In genomic region chr1:88917321-88918025, GRCh38 we compare ENCODE assay signal across 17 cellular contexts. TPM values are rescaled to one million over a fixed set of nuclear protein-coding genes. Genes with fewer than 3 reads are reported as not detected.
DNase-seq lines count a peak whose midpoint lies in the region; ATAC-seq, FAIRE-seq and TF ChIP-seq lines count a peak whose summit lies in the region.
"Had no signal": no experiment of that assay in that cellular context is flagged by ENCODE, and none has a peak within 500 bp of the region (broad histone marks: within the 10 kb centered on the region; RNA-seq: fewer than 3 reads in every experiment).

No MANE protein-coding gene starts in this region.

- H3K9me3 ChIP-seq in HepG2 (ENCODE audit: low read length) (peaks cover 24% of the 10 kb centered on the region), right lobe of liver (peaks cover 0 to 5% (median 2%) of the 10 kb centered on the region in 4 donors)
- H3K9me3 ChIP-seq: SJSA1 had no signal

- DNase-seq in HepG2 (ENCODE audit: low spot score) (no peak), right lobe of liver (no peak), HT1080 (ENCODE audit: low read depth) (peak; percentile 59), RKO (ENCODE audit: low spot score) (peak; percentile 30)
- DNase-seq: C1 segment of cervical spinal cord, DMS 273 treated with DMSO at 0.1 percent for 48 hours, IMR-90, NCI-H1417 treated with DMSO at 0.1 percent for 48 hours, NCI-H1930, NCI-H446 treated with DMSO at 0.1 percent for 48 hours, NCI-H748 treated with DMSO at 0.1 percent for 48 hours, PC-9 had no signal

- POLR2A ChIA-PET in HepG2 (lab: Yijun Ruan, JAX) = interaction anchor here (3.2 kb wide), 1 partner anchor 26 kb away, joined by 13 read pairs; the partner anchor contains the start of gene GTF2B

- H3K36me3 ChIP-seq in HepG2 (replicated peaks in 1 of 2; ENCODE audit: control insufficient read depth in 1 of 2, insufficient read depth in 2 of 2, low read length in 2 of 2) (peaks cover 0 to 1% of the 10 kb centered on the region in 2 experiments; a peak in 1 of 5 replicates), right lobe of liver (peaks cover 0 to 8% (median 0%) of the 10 kb centered on the region in 4 donors)

- TF ChIP-seq RAD21 in HepG2 (CRISPR knock-in tag; IDR thresholded peaks at IDR 0.05) = no peak

- WGBS in HepG2 (ENCODE audit: low lambda C conversion rate) = 100% methylated on average over 3 of the region's 3 CpGs
- WGBS in right lobe of liver (ENCODE audit: insufficient coverage, low coverage, low lambda C conversion rate, missing lambda C conversion rate) = 97% methylated on average over 3 of the region's 3 CpGs

- H4K20me1 ChIP-seq in HepG2 (ENCODE audit: insufficient read depth, low read length) = no peaks in the 10 kb centered on the region

- no peak overlapping the region for H3K9ac ChIP-seq in HepG2 (ENCODE audit: insufficient read depth, low read depth, low read length)

- CTCF ChIA-PET in HepG2 (lab: Yijun Ruan, JAX; ENCODE audit: low intra/inter-chr PET ratio, low total read pairs) = no interaction called here

- intact Hi-C loops in HepG2 (cut with micrococcal nuclease; ENCODE audit: unreplicated experiment) = no loop called here
- intact Hi-C loops in right lobe of liver (cut with DNase I) = no loop called here

- no peak for TF ChIP-seq POLR2A in HepG2 (IDR thresholded peaks at IDR 0.05; ENCODE audit: insufficient read depth in 1 of 2, low read depth in 2 of 2, low read length in 2 of 2)
- TF ChIP-seq POLR2A in right lobe of liver (IDR thresholded peaks at IDR 0.05) = no peak

- FAIRE-seq in HepG2 (lab: Jason Lieb, UNC) = no peak
- FAIRE-seq: A549 had no signal

- no peak for ATAC-seq in HepG2
- no peak for ATAC-seq in right lobe of liver
- ATAC-seq in HG03460 (IDR thresholded peaks at IDR 0.05; ENCODE audit: unreplicated experiment) = no peak
- ATAC-seq in HG02571 (IDR thresholded peaks at IDR 0.05; ENCODE audit: unreplicated experiment) = no peak
- ATAC-seq in GM21390 (IDR thresholded peaks at IDR 0.05; ENCODE audit: unreplicated experiment) = no peak
- ATAC-seq: A549 had no signal

- no peaks in the 10 kb centered on the region for H3K79me2 ChIP-seq in HepG2 (ENCODE audit: insufficient read depth, low read length)

- in situ Hi-C loops in HepG2 (cut with HindIII; ENCODE audit: extremely low pct_ligation_motif_present, low pct_unique_long_range_greater_than_20kb) = no loop called here

- H2AFZ ChIP-seq in HepG2 (ENCODE audit: low read length) = no peak overlapping the region
- H2AFZ ChIP-seq: PC-9 had no signal

- TF ChIP-seq EP300 in HepG2 (IDR thresholded peaks at IDR 0.05; ENCODE audit: low read depth in 2 of 2, low read length in 2 of 2) = no peak
- TF ChIP-seq EP300 in HepG2 (CRISPR knock-in tag; IDR thresholded peaks at IDR 0.05; ENCODE audit: borderline replicate concordance) = no peak

- BruUV-seq in HepG2 (replicated peaks; lab: Mats Ljungman, UMichigan) = no TSS peak

- H3K27ac ChIP-seq in HepG2 (ENCODE audit: extremely low read length, insufficient read depth, low read length) (no peak overlapping the region), right lobe of liver (no peak overlapping the region)
- H3K27ac ChIP-seq: A549, PC-9, SJSA1 had no signal

- no peaks in the 10 kb centered on the region for H3K27me3 ChIP-seq in HepG2 (ENCODE audit: control insufficient read depth in 1 of 2, insufficient read depth in 2 of 2, low read length in 2 of 2)
- H3K27me3 ChIP-seq in right lobe of liver = no peaks in the 10 kb centered on the region
- H3K27me3 ChIP-seq: SJSA1 had no signal

- H3K4me3 ChIP-seq in HepG2 (replicated peaks in 1 of 3; ENCODE audit: insufficient read depth in 1 of 3, low read depth in 2 of 3, low read length in 3 of 3) (no peak overlapping the region), right lobe of liver (no peak overlapping the region)
- H3K4me3 ChIP-seq: A549, SJSA1 had no signal

- no peak overlapping the region for H3K4me2 ChIP-seq in HepG2 (ENCODE audit: low read depth, low read length)
- H3K4me2 ChIP-seq: A549, PC-9 had no signal

- H3K4me1 ChIP-seq in HepG2 (ENCODE audit: insufficient read depth, low read length) = peaks cover 26% of the 10 kb centered on the region
- no peaks in the 10 kb centered on the region for H3K4me1 ChIP-seq in right lobe of liver
- H3K4me1 ChIP-seq: A549, SJSA1 had no signal

- no peak for TF ChIP-seq CTCF in HepG2 (CRISPR knock-in tag; IDR thresholded peaks at IDR 0.05)
- TF ChIP-seq CTCF in right lobe of liver (IDR thresholded peaks at IDR 0.05) = no peak

TF ChIP-seq in HepG2, 621 proteins besides CTCF, POLR2A, EP300 and RAD21 (continues in another document):
- TF ChIP-seq SNAI1 (CRISPR knock-in tag; IDR thresholded peaks at IDR 0.05; ENCODE audit: borderline replicate concordance) = no peak
- TF ChIP-seq MAX (IDR thresholded peaks at IDR 0.05) = no peak
- no peak for TF ChIP-seq HNF1A (IDR thresholded peaks at IDR 0.05; ENCODE audit: low read depth)
- TF ChIP-seq HNF1A (CRISPR knock-in tag; IDR thresholded peaks at IDR 0.05; ENCODE audit: borderline replicate concordance) = no peak
- no peak for TF ChIP-seq ZIK1 (CRISPR knock-in tag; IDR thresholded peaks at IDR 0.05; ENCODE audit: borderline replicate concordance, low read depth)
- TF ChIP-seq THAP11 (CRISPR knock-in tag; IDR thresholded peaks at IDR 0.05) = no peak
- no peak for TF ChIP-seq ZNF20 (CRISPR knock-in tag; IDR thresholded peaks at IDR 0.05)
- TF ChIP-seq ZNF160 (CRISPR knock-in tag; IDR thresholded peaks at IDR 0.05) = peak; percentile 100

RNA-seq across cellular contexts. Expression of gene GTF2B, which starts 26.1 kb away (rescaled TPM):
- total RNA-seq in HepG2 (2016; rRNA removed; fragmentation: Illumina TruSeq; extraction: Trizol) (43.4 and 68.0 TPM in 2 replicates), right lobe of liver (10 to 100 TPM in 5 of 6 experiments, 1 to 10 TPM in 1; 8.8 to 21.6 (median 15.9) TPM)
- total RNA-seq in HepG2 (2016; cell fraction: cytosol; rRNA removed; fragmentation: Illumina TruSeq; extraction: Trizol; ENCODE audit: low read depth) = 10.0 and 11.6 TPM in 2 replicates
- total RNA-seq in HepG2 (2016; cell fraction: insoluble cytoplasmic fraction; rRNA removed; fragmentation: Illumina TruSeq; extraction: Trizol) = 43.5 and 71.8 TPM in 2 replicates
- total RNA-seq in HepG2 (2016; cell fraction: membrane; rRNA removed; fragmentation: Illumina TruSeq; extraction: Trizol) = 12.6 and 14.3 TPM in 2 replicates
- total RNA-seq in HepG2 (2016; cell fraction: nucleus; rRNA removed; fragmentation: Illumina TruSeq; extraction: Trizol) = 18.8 and 21.9 TPM in 2 replicates
- 26.1 and 31.5 TPM in 2 replicates for polyA plus RNA-seq in HepG2 (2011; rRNA removed)
- polyA plus RNA-seq in HepG2 (2011; cell fraction: cytosol; rRNA removed) = 14.8 and 26.0 TPM in 2 replicates
- 6.7 and 9.4 TPM in 2 replicates for polyA plus RNA-seq in HepG2 (2011; cell fraction: nucleus; rRNA removed)
- polyA plus RNA-seq in HepG2 (2012) = 26.4 and 28.5 TPM in 2 replicates
- polyA plus RNA-seq in HepG2 (2016; cell fraction: cytosol; fragmentation: Illumina TruSeq; extraction: Trizol; ENCODE audit: low read depth) = 4.0 and 4.3 TPM in 2 replicates
- 58.8 and 59.1 TPM in 2 replicates for polyA plus RNA-seq in HepG2 (2016; cell fraction: insoluble cytoplasmic fraction; fragmentation: Illumina TruSeq; extraction: Trizol; ENCODE audit: low read depth)
- 5.8 and 6.0 TPM in 2 replicates for polyA plus RNA-seq in HepG2 (2016; cell fraction: membrane; fragmentation: Illumina TruSeq; extraction: Trizol; ENCODE audit: low read depth)
- 21.6 and 23.3 TPM in 2 replicates for polyA plus RNA-seq in HepG2 (2016; cell fraction: nucleus; fragmentation: Illumina TruSeq; extraction: Trizol; ENCODE audit: insufficient read depth, low read depth)
- 13.1 and 19.1 TPM in 2 replicates for polyA minus RNA-seq in HepG2 (2011; rRNA and poly(A)+ RNA removed; ENCODE audit: low replicate concordance)
- 15.4 and 26.0 TPM in 2 replicates for polyA minus RNA-seq in HepG2 (2011; cell fraction: cytosol; rRNA and poly(A)+ RNA removed)
- polyA minus RNA-seq in HepG2 (2011; cell fraction: nucleus; rRNA and poly(A)+ RNA removed) = 19.9 and 20.6 TPM in 2 replicates
- total RNA-seq in HT1080 (2014; rRNA removed; shearing (Covaris generic)) = 52.9 and 58.4 TPM in 2 replicates
- polyA plus RNA-seq in HT1080 (2015; cell fraction: cytosol; rRNA removed) = 36.3 and 39.4 TPM in 2 replicates
- 42.5 and 55.4 TPM in 2 replicates for polyA plus RNA-seq in HT1080 (2015; cell fraction: nucleus; rRNA removed)

Comparison
In these comparisons a context has a peak if more than half of its experiments do, and no peak if none do; other contexts are left out.
1. DNase-seq: peak in HT1080 (single experiment) and RKO (single experiment); none in HepG2 (single experiment) and right lobe of liver (0 of 3).